Comparison of ENCODE assay signal across 8 cellular contexts in genomic region chr12:12788675-12789368, GRCh38. TPM values are rescaled to one million over a fixed set of nuclear protein-coding genes. Genes with fewer than 3 reads are reported as not detected.
DNase-seq lines count a peak whose midpoint lies in the region; ATAC-seq and TF ChIP-seq lines count a peak whose summit lies in the region.

No MANE protein-coding gene starts in this region.

- DNase-seq in A172 (ENCODE audit: low spot score) (peak; percentile 69), NCI-H345 (lab: John Stamatoyannopoulos, UW) (peak; percentile 71), choroid plexus epithelial cell (ENCODE audit: low read depth) (peak; percentile 84), left kidney (ENCODE audit: low read depth, low spot score) (peak; percentile 93)
- peak; percentile 24 to 54 (median 36) for DNase-seq in stimulated activated CD4-positive, alpha-beta T cell treated with anti-CD3 and anti-CD28 coated beads, TNF-alpha, amount 100 ng/mL, for 24 hours (ENCODE audit: low read depth in 3 of 3)

- peak; percentile 76 for TF ChIP-seq CTCF in choroid plexus epithelial cell (conservative IDR thresholded peaks at IDR 0.05; ENCODE audit: low read depth, low read length)

- peak; percentile 62 for ATAC-seq in GM18498 (IDR thresholded peaks at IDR 0.05; ENCODE audit: unreplicated experiment)
- peak; percentile 39 for ATAC-seq in HG03039 (IDR thresholded peaks at IDR 0.05; ENCODE audit: unreplicated experiment)
- peak; percentile 69 to 72 for ATAC-seq in activated CD4-positive, CD25-positive, alpha-beta regulatory T cell treated with anti-CD3 and anti-CD28 coated beads, Interleukin-2, amount 50 U/mL, for 24 hours

- no peak overlapping the region for H3K4me3 ChIP-seq in choroid plexus epithelial cell (ENCODE audit: low read depth, low read length)

RNA-seq across cellular contexts. Expression of gene APOLD1, which starts 3.4 kb away (rescaled TPM):
- 3.3 and 3.5 TPM in 2 replicates for total RNA-seq in A172 (2014; rRNA removed; shearing (Covaris generic))

RNA-seq across cellular contexts. Expression of gene DDX47, which starts 24.3 kb away (rescaled TPM):
- total RNA-seq in A172 (2014; rRNA removed; shearing (Covaris generic)): 96.6 and 99.2 TPM in 2 replicates

Comparison
In these comparisons a context has a peak if more than half of its experiments do, and no peak if none do; other contexts are left out.
1. DNase-seq: peak in every context shown above with its lines; median percentile 93 in left kidney; 84 in choroid plexus epithelial cell; 71 in NCI-H345; 69 in A172; 36 in stimulated activated CD4-positive, alpha-beta T cell treated with anti-CD3 and anti-CD28 coated beads, TNF-alpha, amount 100 ng/mL, for 24 hours.